Comparison of ENCODE assay signal across 14 cellular contexts in genomic region chr6:111734068-111734825, GRCh38.
DNase-seq lines count a peak whose midpoint lies in the region; ATAC-seq and TF ChIP-seq lines count a peak whose summit lies in the region.
"Had no signal": no experiment of that assay in that cellular context is flagged by ENCODE, and none has a peak within 500 bp of the region (broad histone marks: within the 10 kb centered on the region; RNA-seq: fewer than 3 reads in every experiment).

No MANE protein-coding gene starts in this region.

- CTCF ChIA-PET in CD8-positive, alpha-beta T cell (lab: Charles Lee) = interaction anchor here (0.5 to 2.2 kb wide), 6 partner anchors 10 to 961 kb away, joined by 3 to 5 read pairs (median 4); no protein-coding TSS in a partner anchor
- CTCF ChIA-PET in activated CD8-positive, alpha-beta T cell treated with anti-CD3 and anti-CD28 coated beads for 36 hours (lab: Charles Lee) = interaction anchor here (1.4 to 5.9 kb wide), 3 partner anchors 10 to 24 kb away, joined by 5 to 30 read pairs (median 8); no protein-coding TSS in a partner anchor

- H3K27me3 ChIP-seq in CD8-positive, alpha-beta T cell (ENCODE audit: insufficient read depth, low read length) = no peaks in the 10 kb centered on the region
- H3K27me3 ChIP-seq: ovary had no signal

- H3K36me3 ChIP-seq in CD8-positive, alpha-beta T cell (ENCODE audit: insufficient read depth, low read length) = peaks cover 7% of the 10 kb centered on the region
- H3K36me3 ChIP-seq: ovary had no signal

- POLR2A ChIA-PET in CD8-positive, alpha-beta T cell (lab: Charles Lee) = interaction anchor here (1.1 to 1.5 kb wide), 3 partner anchors 11 to 258 kb away, joined by 3 to 4 read pairs (median 4); no protein-coding TSS in a partner anchor
- POLR2A ChIA-PET in activated CD8-positive, alpha-beta T cell treated with anti-CD3 and anti-CD28 coated beads for 36 hours (lab: Charles Lee) = interaction anchor here (1.1 to 1.9 kb wide), 5 partner anchors 8 to 283 kb away, joined by 3 to 5 read pairs (median 5); no protein-coding TSS in a partner anchor

- peak; percentile 29 for ATAC-seq in CD8-positive, alpha-beta T cell
- ATAC-seq in activated CD8-positive, alpha-beta T cell treated with anti-CD3 and anti-CD28 coated beads for 36 hours = no peak
- ATAC-seq in HG03520 (IDR thresholded peaks at IDR 0.05; ENCODE audit: unreplicated experiment) = no peak
- ATAC-seq: activated CD4-positive, CD25-positive, alpha-beta regulatory T cell treated with anti-CD3 and anti-CD28 coated beads, Interleukin-2, amount 50 U/mL, for 24 hours had no signal

- H3K4me1 Mint-ChIP-seq in CD8-positive, alpha-beta T cell (ENCODE audit: low read depth) = peaks cover 91% of the 10 kb centered on the region
- peaks cover 90% of the 10 kb centered on the region for H3K4me1 Mint-ChIP-seq in activated CD8-positive, alpha-beta T cell treated with anti-CD3 and anti-CD28 coated beads for 36 hours (ENCODE audit: low read depth)
- H3K4me1 Mint-ChIP-seq in endothelial cell (ENCODE audit: unreplicated experiment) = peaks cover 53% of the 10 kb centered on the region
- H3K4me1 Mint-ChIP-seq in neural crest cell = peaks cover 84% of the 10 kb centered on the region

- no peak for DNase-seq in CD8-positive, alpha-beta T cell
- DNase-seq in activated CD8-positive, alpha-beta T cell treated with anti-CD3 and anti-CD28 coated beads for 36 hours = no peak
- DNase-seq in endothelial cell (ENCODE audit: low spot score) = no peak
- DNase-seq in neural crest cell (ENCODE audit: low read depth, low spot score) = no peak
- no peak for DNase-seq in amygdala (lab: John Stamatoyannopoulos, UW)
- no peak for DNase-seq in NCI-H1048 (lab: John Stamatoyannopoulos, UW)
- DNase-seq: activated T-cell treated with anti-CD3 and anti-CD28 coated beads, Interleukin-2, amount 50 U/mL, for 48 hours; mesendoderm; NCI-H774; ovary; small intestine had no signal

- peaks cover 6% of the 10 kb centered on the region for H3K9me3 Mint-ChIP-seq in CD8-positive, alpha-beta T cell
- H3K9me3 Mint-ChIP-seq in activated CD8-positive, alpha-beta T cell treated with anti-CD3 and anti-CD28 coated beads for 36 hours = peaks cover 13% of the 10 kb centered on the region
- H3K9me3 Mint-ChIP-seq in endothelial cell (ENCODE audit: unreplicated experiment) (no peaks in the 10 kb centered on the region), neural crest cell (peaks cover 9% of the 10 kb centered on the region)

- H3K4me3 ChIP-seq in CD8-positive, alpha-beta T cell (ENCODE audit: low read depth, low read length) = no peak overlapping the region
- H3K4me3 ChIP-seq: ovary had no signal

- no peak overlapping the region for H3K4me3 Mint-ChIP-seq in CD8-positive, alpha-beta T cell
- no peak overlapping the region for H3K4me3 Mint-ChIP-seq in activated CD8-positive, alpha-beta T cell treated with anti-CD3 and anti-CD28 coated beads for 36 hours
- H3K4me3 Mint-ChIP-seq in endothelial cell (ENCODE audit: unreplicated experiment) (peak overlapping the region; percentile 75), neural crest cell (peak overlapping the region; percentile 78)

- H3K27ac Mint-ChIP-seq in CD8-positive, alpha-beta T cell = peak overlapping the region; percentile 87
- H3K27ac Mint-ChIP-seq in activated CD8-positive, alpha-beta T cell treated with anti-CD3 and anti-CD28 coated beads for 36 hours = peak overlapping the region; percentile 64
- H3K27ac Mint-ChIP-seq in endothelial cell (ENCODE audit: unreplicated experiment) (peak overlapping the region; percentile 85), neural crest cell (ENCODE audit: unreplicated experiment) (peak overlapping the region; percentile 95)

- peaks cover 69% of the 10 kb centered on the region for H3K4me1 ChIP-seq in CD8-positive, alpha-beta T cell (ENCODE audit: insufficient read depth, low read length)

- H3K27ac ChIP-seq in CD8-positive, alpha-beta T cell (ENCODE audit: low read depth, low read length) = peak overlapping the region; percentile 9
- H3K27ac ChIP-seq: C4-2B, ovary had no signal

- H3K9me3 ChIP-seq in CD8-positive, alpha-beta T cell (ENCODE audit: low read length) = peaks cover 8% of the 10 kb centered on the region
- H3K9me3 ChIP-seq: ovary had no signal

- intact Hi-C loops in CD8-positive, alpha-beta T cell (cut with DNase I, micrococcal nuclease) = no loop called here
- intact Hi-C loops in activated CD8-positive, alpha-beta T cell treated with anti-CD3 and anti-CD28 coated beads for 36 hours (cut with micrococcal nuclease) = no loop called here

- no peaks in the 10 kb centered on the region for H3K27me3 Mint-ChIP-seq in CD8-positive, alpha-beta T cell (ENCODE audit: low read depth)
- H3K27me3 Mint-ChIP-seq in activated CD8-positive, alpha-beta T cell treated with anti-CD3 and anti-CD28 coated beads for 36 hours = no peaks in the 10 kb centered on the region
- H3K27me3 Mint-ChIP-seq in endothelial cell (ENCODE audit: unreplicated experiment) (peaks cover 16% of the 10 kb centered on the region), neural crest cell (ENCODE audit: low read depth) (no peaks in the 10 kb centered on the region)

- TF ChIP-seq CTCF in CD8-positive, alpha-beta T cell (IDR thresholded peaks at IDR 0.05) = no peak
- no peak for TF ChIP-seq CTCF in activated CD8-positive, alpha-beta T cell treated with anti-CD3 and anti-CD28 coated beads for 36 hours (IDR thresholded peaks at IDR 0.05)
- TF ChIP-seq CTCF in endothelial cell (IDR thresholded peaks at IDR 0.05; ENCODE audit: unreplicated experiment) (no peak), neural crest cell (conservative IDR thresholded peaks at IDR 0.05) (no peak)

- peaks cover 86% of the 10 kb centered on the region for H3K36me3 Mint-ChIP-seq in CD8-positive, alpha-beta T cell
- H3K36me3 Mint-ChIP-seq in activated CD8-positive, alpha-beta T cell treated with anti-CD3 and anti-CD28 coated beads for 36 hours (ENCODE audit: low read depth) = peaks cover 95% of the 10 kb centered on the region
- H3K36me3 Mint-ChIP-seq in endothelial cell (ENCODE audit: low read depth, unreplicated experiment) = peaks cover 51% of the 10 kb centered on the region
- H3K36me3 Mint-ChIP-seq in neural crest cell (ENCODE audit: low read depth) = peaks cover 28% of the 10 kb centered on the region

Comparison
In these comparisons a context has a peak if more than half of its experiments do, and no peak if none do; other contexts are left out.
1. H3K4me3 Mint-ChIP-seq: peak in endothelial cell (single experiment) and neural crest cell (single experiment); none in CD8-positive, alpha-beta T cell (single experiment) and activated CD8-positive, alpha-beta T cell treated with anti-CD3 and anti-CD28 coated beads for 36 hours (single experiment).
2. Peak in every context shown above with its lines, with median percentiles within 50 percentile points of each other: H3K27ac Mint-ChIP-seq.